In the genomic region with DNA sequence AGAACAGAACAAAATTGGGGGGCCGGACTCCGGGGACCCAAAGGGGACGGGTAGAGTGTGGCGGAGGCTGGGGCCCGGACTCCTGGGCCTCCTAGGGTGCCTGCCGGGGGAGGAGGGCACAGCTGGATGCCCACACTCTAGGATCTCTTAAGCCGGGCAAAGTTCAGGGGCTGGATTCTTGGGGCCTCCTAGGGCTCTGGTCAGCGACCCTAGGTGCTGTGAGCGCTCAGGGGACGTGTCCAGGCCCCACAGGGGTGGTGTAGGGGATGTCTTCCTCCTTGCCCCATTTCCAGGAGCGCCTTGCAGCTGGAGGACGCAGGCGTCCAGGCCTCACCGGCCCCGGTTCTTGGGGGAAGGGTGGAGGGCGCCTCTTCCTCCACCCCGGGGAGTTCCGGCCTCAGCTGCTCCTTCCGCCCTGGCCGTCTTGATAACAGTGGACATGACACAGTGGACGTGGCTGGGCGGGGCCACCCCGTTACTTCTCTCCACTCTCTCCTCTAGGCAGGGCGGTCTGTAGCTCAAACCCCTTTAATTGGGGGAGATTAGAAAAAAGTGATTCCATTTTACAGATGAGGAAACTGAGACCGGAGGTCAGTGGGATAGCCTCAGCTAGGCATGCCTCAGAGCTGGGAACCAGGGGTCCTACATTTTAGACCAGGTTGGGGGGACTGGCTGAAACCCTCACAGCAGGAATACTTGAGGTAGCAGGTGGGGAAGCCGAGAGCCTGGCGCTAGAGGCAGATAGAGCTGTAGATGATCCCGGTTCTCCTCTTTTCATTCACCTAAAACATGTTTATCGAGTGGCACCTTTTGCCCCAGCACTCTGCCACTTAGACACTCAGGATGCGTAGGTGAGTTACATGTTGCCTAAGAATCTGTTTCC, we compare ENCODE assay signal across 7 cellular contexts. TPM values are rescaled to one million over a fixed set of nuclear protein-coding genes. Genes with fewer than 3 reads are reported as not detected.
DNase-seq lines count a peak whose midpoint lies in the region; ATAC-seq and TF ChIP-seq lines count a peak whose summit lies in the region.

No MANE protein-coding gene starts in this region.

- DNase-seq in amniotic epithelial cell (ENCODE audit: low read depth) (peak; percentile 57), iris pigment epithelial cell (ENCODE audit: low read depth) (peak; percentile 28), testis (peak; percentile 78), NCI-H510A (lab: John Stamatoyannopoulos, UW) (no peak)

- peak overlapping the region; percentile 65; the same call in 1 of the 2 replicates for H3K9ac ChIP-seq in HUES48 (ENCODE audit: low read depth, low read length)

- H3K36me3 ChIP-seq in HUES48 (ENCODE audit: control insufficient read depth, insufficient read depth, low read length) (peaks cover 3% of the 10 kb centered on the region), testis (ENCODE audit: low read depth, missing control alignments) (no peaks in the 10 kb centered on the region)

- ATAC-seq in GM18909 (IDR thresholded peaks at IDR 0.05; ENCODE audit: poor library complexity, unreplicated experiment) = peak; percentile 19
- no peak for ATAC-seq in HG03460 (IDR thresholded peaks at IDR 0.05; ENCODE audit: unreplicated experiment)

- H3K27ac ChIP-seq in HUES48 (ENCODE audit: low read depth, low read length) (peak overlapping the region; percentile 65), testis (peak overlapping the region; percentile 47 to 82)

- peak overlapping the region; percentile 78 for H3K4me3 ChIP-seq in HUES48 (ENCODE audit: low read depth, low read length)
- H3K4me3 ChIP-seq in testis = peak overlapping the region; percentile 53 to 66

- no peak for TF ChIP-seq POLR2A in testis (IDR thresholded peaks at IDR 0.05)

- H3K4me1 ChIP-seq in HUES48 (ENCODE audit: control insufficient read depth, insufficient read depth, low read length) = no peaks in the 10 kb centered on the region
- H3K4me1 ChIP-seq in testis = no peaks in the 10 kb centered on the region

- no peak for TF ChIP-seq CTCF in testis (IDR thresholded peaks at IDR 0.05)

- intact Hi-C loops in testis (cut with DNase I; ENCODE audit: low total_unique reads) = no loop called here

- peaks cover 30% of the 10 kb centered on the region for H3K27me3 ChIP-seq in HUES48 (ENCODE audit: control insufficient read depth, insufficient read depth, low read length)
- H3K27me3 ChIP-seq in testis = no peaks in the 10 kb centered on the region

- 23 to 36% methylated on average over 20 to 30 of the region's 30 CpGs for WGBS in testis, 2 donors

- H3K9me3 ChIP-seq in HUES48 (ENCODE audit: control insufficient read depth, insufficient read depth, low read length) (no peaks in the 10 kb centered on the region), testis (no peaks in the 10 kb centered on the region)

RNA-seq across cellular contexts. Expression of gene STXBP2, which starts 0.7 kb away (rescaled TPM):
- total RNA-seq in testis = 100 to 1,000 TPM; 155 to 156 TPM
- polyA plus RNA-seq in testis (ENCODE audit: insufficient read depth, low read depth, low replicate concordance) = 135 TPM

RNA-seq across cellular contexts. Expression of gene PCP2, which starts 4.1 kb away (rescaled TPM):
- total RNA-seq in testis = 100 to 1,000 TPM in 1 of 2 donors, 10 to 100 TPM in 1; 38.2 to 130 TPM
- polyA plus RNA-seq in testis (ENCODE audit: insufficient read depth, low read depth, low replicate concordance) = 164 TPM

RNA-seq across cellular contexts. Expression of gene PET100, which starts 8.0 kb away (rescaled TPM):
- total RNA-seq in testis = 10 to 100 TPM; 25.3 to 26.9 TPM
- polyA plus RNA-seq in testis (ENCODE audit: insufficient read depth, low read depth, low replicate concordance) = 64.0 TPM

RNA-seq across cellular contexts. Expression of gene XAB2, which starts 8.3 kb away (rescaled TPM):
- 100 to 1,000 TPM in 1 of 2 donors, 10 to 100 TPM in 1; 97.2 to 128 TPM for total RNA-seq in testis
- 90.3 TPM for polyA plus RNA-seq in testis (ENCODE audit: insufficient read depth, low read depth, low replicate concordance)

RNA-seq across cellular contexts. Expression of gene RETN, which starts 31.2 kb away (rescaled TPM):
- not detected for total RNA-seq in testis
- 1.9 TPM for polyA plus RNA-seq in testis (ENCODE audit: insufficient read depth, low read depth, low replicate concordance)
